In the genomic region with DNA sequence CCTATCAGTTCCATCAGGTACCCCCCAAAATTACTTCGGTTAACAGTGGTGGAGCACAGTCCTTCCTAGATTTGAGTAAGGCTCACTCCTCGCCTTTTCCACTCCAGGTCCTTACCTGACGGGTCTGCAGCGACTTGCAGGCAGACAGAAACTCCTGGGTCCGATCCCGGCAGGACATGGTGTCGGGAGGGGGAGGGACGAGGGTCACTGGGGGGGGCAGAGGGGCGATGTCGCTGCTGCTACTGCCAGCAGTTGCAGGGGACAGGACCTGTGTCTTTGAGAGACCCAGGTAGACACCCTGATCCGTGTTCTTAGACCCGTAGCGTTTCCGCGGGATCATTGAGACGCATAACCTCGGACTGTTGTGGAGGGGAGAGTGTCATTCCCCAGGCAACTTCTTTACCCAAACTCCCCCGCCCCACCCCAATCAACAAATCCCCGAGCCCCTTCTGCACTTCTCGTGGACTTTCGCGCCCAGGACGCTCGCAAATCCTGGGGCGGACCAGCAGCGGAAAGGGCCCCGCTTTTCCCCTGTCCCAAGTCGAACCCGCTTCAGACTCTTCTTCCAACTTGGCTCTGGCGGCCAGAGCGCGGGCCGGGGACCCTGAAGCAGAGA, we compare ENCODE assay signal across 8 cellular contexts. TPM values are rescaled to one million over a fixed set of nuclear protein-coding genes. Genes with fewer than 3 reads are reported as not detected.
DNase-seq lines count a peak whose midpoint lies in the region; TF ChIP-seq lines count a peak whose summit lies in the region.

No MANE protein-coding gene starts in this region.

- H3K18ac ChIP-seq in neuronal stem cell (ENCODE audit: low read length) = peak overlapping the region; percentile 98

- H3K4me1 Mint-ChIP-seq in activated T-cell treated with anti-CD3 and anti-CD28 coated beads, Interleukin-2, amount 50 U/mL, for 24 hours (ENCODE audit: low read depth) = peaks cover 53% of the 10 kb centered on the region
- peaks cover 20% of the 10 kb centered on the region for H3K4me1 Mint-ChIP-seq in endothelial cell (ENCODE audit: unreplicated experiment)

- H3K23ac ChIP-seq in neuronal stem cell (ENCODE audit: low read depth, low read length, poor library complexity) = peak overlapping the region; percentile 92

- peak overlapping the region; percentile 79 for H2BK5ac ChIP-seq in neuronal stem cell (ENCODE audit: low read length)

- peaks cover 72% of the 10 kb centered on the region for H3K36me3 Mint-ChIP-seq in activated T-cell treated with anti-CD3 and anti-CD28 coated beads, Interleukin-2, amount 50 U/mL, for 24 hours (ENCODE audit: low read depth)
- H3K36me3 Mint-ChIP-seq in endothelial cell (ENCODE audit: low read depth, unreplicated experiment) = peaks cover 32% of the 10 kb centered on the region

- H2BK120ac ChIP-seq in neuronal stem cell (ENCODE audit: low read depth, low read length) = no peak overlapping the region

- no peak overlapping the region for H4K91ac ChIP-seq in neuronal stem cell (ENCODE audit: low read depth, low read length, poor library complexity)

- DNase-seq in activated T-cell treated with anti-CD3 and anti-CD28 coated beads, Interleukin-2, amount 50 U/mL, for 24 hours = no peak
- no peak for DNase-seq in activated T-cell treated with anti-CD3 and anti-CD28 coated beads, Interleukin-2, amount 50 U/mL, for 1 hour
- DNase-seq in OCI-M1 (lab: John Stamatoyannopoulos, UW) (peak; percentile 87), endothelial cell (ENCODE audit: low spot score) (no peak), neuronal stem cell (ENCODE audit: low spot score) (no peak), SK-N-DZ (ENCODE audit: low spot score) (no peak), CD1c-positive myeloid dendritic cell (ENCODE audit: extremely low spot score) (no peak)
- DNase-seq in NK-92 treated with Interleukin-12 subunit alpha and Interleukin-12 subunit beta, amount 100 ng/mL, for 24 hours (lab: John Stamatoyannopoulos, UW) = no peak

- no peak for TF ChIP-seq CTCF in endothelial cell (IDR thresholded peaks at IDR 0.05; ENCODE audit: unreplicated experiment)

- no peaks in the 10 kb centered on the region for H3K27me3 ChIP-seq in neuronal stem cell (ENCODE audit: control insufficient read depth in 3 of 3, insufficient read depth in 3 of 3, low read depth in 1 of 3, low read length in 3 of 3)

- peak overlapping the region; percentile 97 for H2AFZ ChIP-seq in neuronal stem cell (ENCODE audit: low read length)

- peak overlapping the region; percentile 93 for H3K4me3 Mint-ChIP-seq in activated T-cell treated with anti-CD3 and anti-CD28 coated beads, Interleukin-2, amount 50 U/mL, for 24 hours
- peak overlapping the region; percentile 99 for H3K4me3 Mint-ChIP-seq in endothelial cell (ENCODE audit: unreplicated experiment)

- no peaks in the 10 kb centered on the region for H3K27me3 Mint-ChIP-seq in activated T-cell treated with anti-CD3 and anti-CD28 coated beads, Interleukin-2, amount 50 U/mL, for 24 hours
- H3K27me3 Mint-ChIP-seq in endothelial cell (ENCODE audit: unreplicated experiment) = peaks cover 15% of the 10 kb centered on the region

- H3K27ac Mint-ChIP-seq in activated T-cell treated with anti-CD3 and anti-CD28 coated beads, Interleukin-2, amount 50 U/mL, for 24 hours = peak overlapping the region; percentile 100
- H3K27ac Mint-ChIP-seq in endothelial cell (ENCODE audit: unreplicated experiment) = peak overlapping the region; percentile 99

- no peak overlapping the region for H3K14ac ChIP-seq in neuronal stem cell (ENCODE audit: low read length)

- peaks cover 7% of the 10 kb centered on the region for H3K79me1 ChIP-seq in neuronal stem cell (ENCODE audit: low read depth, low read length)

- no CpG with 5 or more reads among the region's 33 CpGs for WGBS in neuronal stem cell (ENCODE audit: extremely low coverage in 2 of 2, insufficient read length in 2 of 2, insufficient replicate concordance in 1 of 2), 2 donors

- H3K4me3 ChIP-seq in neuronal stem cell (ENCODE audit: low read length in 2 of 2) = peak overlapping the region; percentile 70 to 95

- H2BK15ac ChIP-seq in neuronal stem cell (ENCODE audit: low read length) = no peak overlapping the region

- H3K4me2 ChIP-seq in neuronal stem cell (ENCODE audit: insufficient read depth, low read length, poor library complexity, severe bottlenecking) = peak overlapping the region; percentile 82

- H3K9ac ChIP-seq in neuronal stem cell (ENCODE audit: low read depth, low read length, poor library complexity) = peak overlapping the region; percentile 92

- no peak overlapping the region for H2AK5ac ChIP-seq in neuronal stem cell (ENCODE audit: low read depth, low read length)

- peaks cover 28 to 54% of the 10 kb centered on the region in 2 donors for H3K36me3 ChIP-seq in neuronal stem cell (replicated peaks in 1 of 2; ENCODE audit: control insufficient read depth in 2 of 2, insufficient read depth in 2 of 2, low read length in 2 of 2)

- H3K9me3 Mint-ChIP-seq in activated T-cell treated with anti-CD3 and anti-CD28 coated beads, Interleukin-2, amount 50 U/mL, for 24 hours = no peaks in the 10 kb centered on the region
- H3K9me3 Mint-ChIP-seq in endothelial cell (ENCODE audit: unreplicated experiment) = no peaks in the 10 kb centered on the region

- peak overlapping the region; percentile 54 for H4K8ac ChIP-seq in neuronal stem cell (ENCODE audit: low read depth, low read length)

- H2BK12ac ChIP-seq in neuronal stem cell (ENCODE audit: low read length) = no peak overlapping the region

- no peaks in the 10 kb centered on the region for H3K9me3 ChIP-seq in neuronal stem cell (replicated peaks in 1 of 2; ENCODE audit: control insufficient read depth in 2 of 2, insufficient read depth in 1 of 2, low read depth in 1 of 2, low read length in 2 of 2)

- H3K4ac ChIP-seq in neuronal stem cell (ENCODE audit: low read length) = peak overlapping the region; percentile 42

- H3K27ac ChIP-seq in neuronal stem cell (replicated peaks; ENCODE audit: low read length) = peak overlapping the region; percentile 93

- H3K4me1 ChIP-seq in neuronal stem cell (ENCODE audit: control insufficient read depth in 2 of 2, insufficient read depth in 1 of 2, low read depth in 1 of 2, low read length in 2 of 2) = peaks cover 3 to 7% of the 10 kb centered on the region in 2 donors

RNA-seq across cellular contexts. Expression of gene STX5, which starts 0.8 kb away (rescaled TPM):
- total RNA-seq in endothelial cell (ENCODE audit: unreplicated experiment) = 37.9 TPM
- polyA plus RNA-seq in neuronal stem cell (2013, experiment 1 of 2) = 30.8 TPM
- 30.7 TPM for polyA plus RNA-seq in neuronal stem cell (2013, experiment 2 of 2)
- 18.2 and 31.0 TPM in 2 replicates for polyA plus RNA-seq in SK-N-DZ (2014; cell fraction: cytosol; rRNA removed)
- 17.6 and 25.3 TPM in 2 replicates for polyA plus RNA-seq in SK-N-DZ (2014; cell fraction: nucleus; rRNA removed)

RNA-seq across cellular contexts. Expression of gene TEX54, which starts 1.6 kb away (rescaled TPM):
- total RNA-seq in endothelial cell (ENCODE audit: unreplicated experiment) = not detected
- not detected for polyA plus RNA-seq in neuronal stem cell (2013, experiment 1 of 2)
- 0.11 TPM for polyA plus RNA-seq in neuronal stem cell (2013, experiment 2 of 2)
- polyA plus RNA-seq in SK-N-DZ (2014; cell fraction: cytosol; rRNA removed) = not detected in 2 replicates
- polyA plus RNA-seq in SK-N-DZ (2014; cell fraction: nucleus; rRNA removed) = not detected in 2 replicates

RNA-seq across cellular contexts. Expression of gene WDR74, which starts 8.4 kb away (rescaled TPM):
- 42.2 TPM for total RNA-seq in endothelial cell (ENCODE audit: unreplicated experiment)
- polyA plus RNA-seq in neuronal stem cell (2013, experiment 1 of 2) = 31.6 TPM
- 30.7 TPM for polyA plus RNA-seq in neuronal stem cell (2013, experiment 2 of 2)
- polyA plus RNA-seq in SK-N-DZ (2014; cell fraction: cytosol; rRNA removed) = 161 and 175 TPM in 2 replicates
- 259 and 327 TPM in 2 replicates for polyA plus RNA-seq in SK-N-DZ (2014; cell fraction: nucleus; rRNA removed)

RNA-seq across cellular contexts. Expression of gene NXF1, which starts 25.8 kb away (rescaled TPM):
- total RNA-seq in endothelial cell (ENCODE audit: unreplicated experiment) = 50.8 TPM
- polyA plus RNA-seq in neuronal stem cell (2013, experiment 1 of 2) = 32.8 TPM
- polyA plus RNA-seq in neuronal stem cell (2013, experiment 2 of 2) = 30.9 TPM
- 25.1 and 25.8 TPM in 2 replicates for polyA plus RNA-seq in SK-N-DZ (2014; cell fraction: cytosol; rRNA removed)
- 58.6 and 124 TPM in 2 replicates for polyA plus RNA-seq in SK-N-DZ (2014; cell fraction: nucleus; rRNA removed)

RNA-seq across cellular contexts. Expression of gene TMEM223, which starts 39.2 kb away (rescaled TPM):
- 13.9 TPM for total RNA-seq in endothelial cell (ENCODE audit: unreplicated experiment)
- polyA plus RNA-seq in neuronal stem cell (2013, experiment 1 of 2) = 41.0 TPM
- polyA plus RNA-seq in neuronal stem cell (2013, experiment 2 of 2) = 39.1 TPM
- 36.3 and 44.5 TPM in 2 replicates for polyA plus RNA-seq in SK-N-DZ (2014; cell fraction: cytosol; rRNA removed)
- 35.3 and 42.2 TPM in 2 replicates for polyA plus RNA-seq in SK-N-DZ (2014; cell fraction: nucleus; rRNA removed)
